Comparison of ENCODE assay signal across 8 cellular contexts in genomic region chr11:96155627-96156378, GRCh38.
DNase-seq lines count a peak whose midpoint lies in the region; ATAC-seq and TF ChIP-seq lines count a peak whose summit lies in the region.

No MANE protein-coding gene starts in this region.

- WGBS in mesenchymal stem cell: under 1% methylated on average over 8 of the region's 9 CpGs

- H3K18ac ChIP-seq in mesenchymal stem cell (ENCODE audit: low read depth in 1 of 2, low read length in 2 of 2): peak overlapping the region; percentile 79 to 93

- H2BK5ac ChIP-seq in mesenchymal stem cell (ENCODE audit: low read depth, low read length, poor library complexity, severe bottlenecking): peak overlapping the region; percentile 87

- peak overlapping the region; percentile 22 to 79 for H2BK12ac ChIP-seq in mesenchymal stem cell (ENCODE audit: low read length in 2 of 2)

- no peaks in the 10 kb centered on the region for H3K27me3 ChIP-seq in mesenchymal stem cell (ENCODE audit: control insufficient read depth in 1 of 2, insufficient read depth in 1 of 2, low read length in 2 of 2)

- H3K27ac Mint-ChIP-seq in WTC11: peak overlapping the region; percentile 66

- peak overlapping the region; percentile 10 for H4K8ac ChIP-seq in mesenchymal stem cell (ENCODE audit: low read length)

- ATAC-seq in GM19351 (IDR thresholded peaks at IDR 0.05; ENCODE audit: unreplicated experiment) (peak; percentile 60), HG03457 (IDR thresholded peaks at IDR 0.05; ENCODE audit: unreplicated experiment) (peak; percentile 53), WTC11 (peak; percentile 68)

- CTCF ChIA-PET in WTC11 (lab: Charles Lee): interaction anchor here (0.7 to 2.9 kb wide), 9 partner anchors 9 to 188 kb away, joined by 3 to 16 read pairs (median 3); partner anchors contain the start of gene MAML2

- peaks cover 21% of the 10 kb centered on the region for H3K79me1 ChIP-seq in mesenchymal stem cell (replicated peaks; ENCODE audit: low read length, poor library complexity, severe bottlenecking)

- H3K36me3 ChIP-seq in mesenchymal stem cell (ENCODE audit: control insufficient read depth in 1 of 2, insufficient read depth in 2 of 2, low read depth in 1 of 2, low read length in 2 of 2): no peaks in the 10 kb centered on the region

- peaks cover 58% of the 10 kb centered on the region for H3K4me1 Mint-ChIP-seq in WTC11

- no peak for TF ChIP-seq CTCF in WTC11 (IDR thresholded peaks at IDR 0.05)

- peaks cover 17% of the 10 kb centered on the region for H3K4me1 ChIP-seq in mesenchymal stem cell (ENCODE audit: control insufficient read depth, insufficient read depth, low read depth, low read length)

- H3K23ac ChIP-seq in mesenchymal stem cell (ENCODE audit: low read length in 2 of 2): no peak overlapping the region

- peak overlapping the region; percentile 58 for H2AK5ac ChIP-seq in mesenchymal stem cell (ENCODE audit: low read length, severe bottlenecking)

- peak overlapping the region; percentile 82 for H3K9ac ChIP-seq in mesenchymal stem cell (ENCODE audit: low read length)

- H3K9me3 ChIP-seq in mesenchymal stem cell (ENCODE audit: control insufficient read depth, low read length): no peaks in the 10 kb centered on the region

- H2AFZ ChIP-seq in mesenchymal stem cell (ENCODE audit: low read depth, low read length): no peak overlapping the region

- POLR2A ChIA-PET in WTC11 (lab: Charles Lee): interaction anchor here (0.6 kb wide), 2 partner anchors 267 to 1002 kb away, joined by 3 to 4 read pairs; no protein-coding TSS in a partner anchor

- DNase-seq in C1 segment of cervical spinal cord (lab: John Stamatoyannopoulos, UW) (peak in 10 of 14 donors; percentile 29 to 90 (median 50)), WTC11 (ENCODE audit: low spot score) (peak; percentile 34), dermis blood vessel endothelial cell (peak; percentile 93), mesenchymal stem cell (peak; percentile 100), NCI-H1436 treated with DMSO at 0.1 percent for 48 hours (lab: John Stamatoyannopoulos, UW) (no peak)
- DNase-seq in stimulated activated CD8-positive, alpha-beta memory T cell treated with anti-CD3 and anti-CD28 coated beads, Interleukin-15, amount 100 ng/mL, for 4 hours (ENCODE audit: low read depth in 2 of 2): peak; percentile 33

- no peaks in the 10 kb centered on the region for H3K9me3 Mint-ChIP-seq in WTC11

- H3K36me3 Mint-ChIP-seq in WTC11: no peaks in the 10 kb centered on the region

- peak overlapping the region; percentile 62 for H3K4me2 ChIP-seq in mesenchymal stem cell (ENCODE audit: low read length, poor library complexity, severe bottlenecking)

- H4K91ac ChIP-seq in mesenchymal stem cell (ENCODE audit: low read length): peak overlapping the region; percentile 45

- no peak overlapping the region for H2BK15ac ChIP-seq in mesenchymal stem cell (ENCODE audit: low read depth, poor library complexity, severe bottlenecking)

- peak overlapping the region; percentile 97 for H3K27ac ChIP-seq in mesenchymal stem cell (ENCODE audit: low read length, poor library complexity, severe bottlenecking)

- no peak overlapping the region for H3K4me3 Mint-ChIP-seq in WTC11

- no peaks in the 10 kb centered on the region for H3K27me3 Mint-ChIP-seq in WTC11 (ENCODE audit: low read depth)

- H3K4me3 ChIP-seq in mesenchymal stem cell (ENCODE audit: insufficient read depth in 1 of 2, low read depth in 1 of 2, low read length in 2 of 2): peak overlapping the region in 1 of 2 experiments; percentile 64

- peak overlapping the region; percentile 36 to 91 for H3K4ac ChIP-seq in mesenchymal stem cell (ENCODE audit: low read depth in 1 of 2, low read length in 2 of 2)

- no peak overlapping the region for H2BK120ac ChIP-seq in mesenchymal stem cell (ENCODE audit: low read depth, low read length)

- H3K14ac ChIP-seq in mesenchymal stem cell (ENCODE audit: low read length in 2 of 2): no peak overlapping the region

TF ChIP-seq in WTC11, 78 proteins besides CTCF, POLR2A, EP300 and RAD21:
- no peak for TF ChIP-seq CREM (CRISPR knock-in tag; IDR thresholded peaks at IDR 0.05)
- no peak for TF ChIP-seq CDX4 (CRISPR knock-in tag; IDR thresholded peaks at IDR 0.05; ENCODE audit: borderline replicate concordance)
- peak; percentile 28; the same call in 1 of the 2 replicates for TF ChIP-seq PRDM15 (CRISPR knock-in tag; IDR thresholded peaks at IDR 0.05)
- TF ChIP-seq EMX1 (CRISPR knock-in tag; IDR thresholded peaks at IDR 0.05): no peak
- TF ChIP-seq TEAD1 (CRISPR knock-in tag; IDR thresholded peaks at IDR 0.05): no peak
